ENCODE assay signal across 9 cellular contexts in genomic region chr19:2701361-2702169, GRCh38. TPM values are rescaled to one million over a fixed set of nuclear protein-coding genes. Genes with fewer than 3 reads are reported as not detected.
DNase-seq lines count a peak whose midpoint lies in the region; ATAC-seq and TF ChIP-seq lines count a peak whose summit lies in the region.
"Had no signal": no experiment of that assay in that cellular context is flagged by ENCODE, and none has a peak within 500 bp of the region (broad histone marks: within the 10 kb centered on the region; RNA-seq: fewer than 3 reads in every experiment).

No MANE protein-coding gene starts in this region.

- no peak for ATAC-seq in lung (ENCODE audit: insufficient read depth, low FRiP score)
- ATAC-seq in HG02885 (IDR thresholded peaks at IDR 0.05; ENCODE audit: poor library complexity, unreplicated experiment) = no peak

- H3K4me3 Mint-ChIP-seq in activated CD4-positive, alpha-beta T cell treated with anti-CD3 and anti-CD28 coated beads, Interleukin-2, amount 10 ng/mL, durations not matched to agents 7 days and 5 days = peak overlapping the region; percentile 43
- peak overlapping the region; percentile 60 for H3K4me3 Mint-ChIP-seq in activated T-helper 2 cell treated with anti-CD3 and anti-CD28 coated beads, Interferon-gamma antibody, Interleukin-2, Interleukin-4, amounts not matched to agents 10 μg/mL and 5 μg/mL and 100 μg/mL, durations not matched to agents 14 hours and 24 hours and 36 hours (ENCODE audit: low read depth)

- DNase-seq in activated CD4-positive, alpha-beta T cell treated with anti-CD3 and anti-CD28 coated beads, Interleukin-2, amount 10 ng/mL, durations not matched to agents 7 days and 5 days = no peak
- DNase-seq in activated CD4-positive, alpha-beta T cell treated with anti-CD3 and anti-CD28 coated beads for 48 hours = no peak
- DNase-seq in activated T-helper 2 cell treated with anti-CD3 and anti-CD28 coated beads, Interferon-gamma antibody, Interleukin-2, Interleukin-4, amounts not matched to agents 10 μg/mL and 5 μg/mL and 100 μg/mL, durations not matched to agents 14 hours and 24 hours and 36 hours (ENCODE audit: low spot score) = no peak
- DNase-seq in lung (ENCODE audit: low spot score) (no peak), activated gamma-delta T cell (lab: John Stamatoyannopoulos, UW) (no peak), GF-D8 (lab: John Stamatoyannopoulos, UW) (no peak)
- DNase-seq: activated CD4-positive, alpha-beta T cell treated with anti-CD3 and anti-CD28 coated beads, Interleukin-2, amount 50 U/mL, for 1 hour had no signal

- CTCF ChIA-PET in activated CD4-positive, alpha-beta T cell treated with anti-CD3 and anti-CD28 coated beads, Interleukin-2, amount 10 ng/mL, durations not matched to agents 7 days and 5 days (lab: Charles Lee) = interaction anchor here (1.3 to 3.2 kb wide), 2 partner anchors 38 to 53 kb away, joined by 4 to 8 read pairs; no protein-coding TSS in a partner anchor

- H3K4me1 Mint-ChIP-seq in activated CD4-positive, alpha-beta T cell treated with anti-CD3 and anti-CD28 coated beads, Interleukin-2, amount 10 ng/mL, durations not matched to agents 7 days and 5 days = peaks cover 16% of the 10 kb centered on the region
- H3K4me1 Mint-ChIP-seq in activated T-helper 2 cell treated with anti-CD3 and anti-CD28 coated beads, Interferon-gamma antibody, Interleukin-2, Interleukin-4, amounts not matched to agents 10 μg/mL and 5 μg/mL and 100 μg/mL, durations not matched to agents 14 hours and 24 hours and 36 hours (ENCODE audit: low read depth) = peaks cover 4% of the 10 kb centered on the region

- POLR2A ChIA-PET in activated CD4-positive, alpha-beta T cell treated with anti-CD3 and anti-CD28 coated beads, Interleukin-2, amount 10 ng/mL, durations not matched to agents 7 days and 5 days (lab: Charles Lee) = no interaction called here

- peak overlapping the region in 1 of 2 donors; percentile 94 for H3K27ac ChIP-seq in lung (ENCODE audit: low read depth in 1 of 2, low read length in 1 of 2)
- H3K27ac ChIP-seq in temporal lobe (ENCODE audit: low read depth, low read length) = peak overlapping the region; percentile 52

- peaks cover 4% of the 10 kb centered on the region for H3K27me3 Mint-ChIP-seq in activated CD4-positive, alpha-beta T cell treated with anti-CD3 and anti-CD28 coated beads, Interleukin-2, amount 10 ng/mL, durations not matched to agents 7 days and 5 days
- H3K27me3 Mint-ChIP-seq in activated T-helper 2 cell treated with anti-CD3 and anti-CD28 coated beads, Interferon-gamma antibody, Interleukin-2, Interleukin-4, amounts not matched to agents 10 μg/mL and 5 μg/mL and 100 μg/mL, durations not matched to agents 14 hours and 24 hours and 36 hours (ENCODE audit: low read depth) = peaks cover 7% of the 10 kb centered on the region

- H3K9me3 ChIP-seq in lung (ENCODE audit: control insufficient read depth in 2 of 2, insufficient read depth in 1 of 2, low read length in 1 of 2) = no peaks in the 10 kb centered on the region

- intact Hi-C loops in activated T-helper 2 cell treated with anti-CD3 and anti-CD28 coated beads, Interferon-gamma antibody, Interleukin-2, Interleukin-4, amounts not matched to agents 10 μg/mL and 5 μg/mL and 100 μg/mL, durations not matched to agents 14 hours and 24 hours and 36 hours (cut with micrococcal nuclease) = no loop called here

- TF ChIP-seq CTCF in lung (IDR thresholded peaks at IDR 0.05; ENCODE audit: control extremely low read depth, extremely low read depth) = no peak

- WGBS in lung, 2 donors = 11 to 13% methylated on average over 9 of the region's 9 CpGs

- H3K4me3 ChIP-seq in lung = peak overlapping the region; percentile 75

- H3K27me3 ChIP-seq in lung (ENCODE audit: control insufficient read depth, insufficient read depth) = no peaks in the 10 kb centered on the region

- no peaks in the 10 kb centered on the region for H3K36me3 ChIP-seq in lung (ENCODE audit: control insufficient read depth in 2 of 2, insufficient read depth in 2 of 2, low read length in 2 of 2)

- no peaks in the 10 kb centered on the region for H3K9me3 Mint-ChIP-seq in activated CD4-positive, alpha-beta T cell treated with anti-CD3 and anti-CD28 coated beads, Interleukin-2, amount 10 ng/mL, durations not matched to agents 7 days and 5 days
- H3K9me3 Mint-ChIP-seq in activated T-helper 2 cell treated with anti-CD3 and anti-CD28 coated beads, Interferon-gamma antibody, Interleukin-2, Interleukin-4, amounts not matched to agents 10 μg/mL and 5 μg/mL and 100 μg/mL, durations not matched to agents 14 hours and 24 hours and 36 hours = no peaks in the 10 kb centered on the region

- H3K36me3 Mint-ChIP-seq in activated CD4-positive, alpha-beta T cell treated with anti-CD3 and anti-CD28 coated beads, Interleukin-2, amount 10 ng/mL, durations not matched to agents 7 days and 5 days (ENCODE audit: low read depth) = no peaks in the 10 kb centered on the region
- no peaks in the 10 kb centered on the region for H3K36me3 Mint-ChIP-seq in activated T-helper 2 cell treated with anti-CD3 and anti-CD28 coated beads, Interferon-gamma antibody, Interleukin-2, Interleukin-4, amounts not matched to agents 10 μg/mL and 5 μg/mL and 100 μg/mL, durations not matched to agents 14 hours and 24 hours and 36 hours (ENCODE audit: low read depth)

- no peak overlapping the region for H3K27ac Mint-ChIP-seq in activated CD4-positive, alpha-beta T cell treated with anti-CD3 and anti-CD28 coated beads, Interleukin-2, amount 10 ng/mL, durations not matched to agents 7 days and 5 days
- H3K27ac Mint-ChIP-seq in activated T-helper 2 cell treated with anti-CD3 and anti-CD28 coated beads, Interferon-gamma antibody, Interleukin-2, Interleukin-4, amounts not matched to agents 10 μg/mL and 5 μg/mL and 100 μg/mL, durations not matched to agents 14 hours and 24 hours and 36 hours = no peak overlapping the region

- peaks cover 7% of the 10 kb centered on the region in 2 donors for H3K4me1 ChIP-seq in lung (ENCODE audit: control insufficient read depth in 2 of 2, insufficient read depth in 2 of 2, low read length in 2 of 2)

RNA-seq across cellular contexts. Expression of gene GNG7, which starts 0.9 kb away (rescaled TPM):
- 1 to 10 TPM; 1.1 to 1.2 TPM for total RNA-seq in activated CD4-positive, alpha-beta T cell treated with anti-CD3 and anti-CD28 coated beads, Interleukin-2, amount 10 ng/mL, durations not matched to agents 7 days and 5 days
- total RNA-seq in activated T-helper 2 cell treated with anti-CD3 and anti-CD28 coated beads, Interferon-gamma antibody, Interleukin-2, Interleukin-4, amounts not matched to agents 10 μg/mL and 5 μg/mL and 100 μg/mL, durations not matched to agents 14 hours and 24 hours and 36 hours = 0.16 TPM in 2 replicates
- total RNA-seq in lung (1 to 10 TPM; 2.4 to 4.5 TPM), temporal lobe (7.4 TPM)
- 1 to 10 TPM; 1.6 to 3.1 TPM for polyA plus RNA-seq in lung

RNA-seq across cellular contexts. Expression of gene DIRAS1, which starts 19.6 kb away (rescaled TPM):
- not detected for total RNA-seq in activated CD4-positive, alpha-beta T cell treated with anti-CD3 and anti-CD28 coated beads, Interleukin-2, amount 10 ng/mL, durations not matched to agents 7 days and 5 days
- 0.28 and 0.39 TPM in 2 replicates for total RNA-seq in activated T-helper 2 cell treated with anti-CD3 and anti-CD28 coated beads, Interferon-gamma antibody, Interleukin-2, Interleukin-4, amounts not matched to agents 10 μg/mL and 5 μg/mL and 100 μg/mL, durations not matched to agents 14 hours and 24 hours and 36 hours
- total RNA-seq in lung (1 to 10 TPM in 1 of 2 donors, under 1 TPM in 1; 0.37 to 1.2 TPM), temporal lobe (21.4 TPM)
- polyA plus RNA-seq in lung = under 1 TPM; 0.42 to 0.73 TPM

RNA-seq across cellular contexts. Expression of gene SLC39A3, which starts 38.3 kb away (rescaled TPM):
- 10 to 100 TPM; 31.5 to 37.5 TPM for total RNA-seq in activated CD4-positive, alpha-beta T cell treated with anti-CD3 and anti-CD28 coated beads, Interleukin-2, amount 10 ng/mL, durations not matched to agents 7 days and 5 days
- total RNA-seq in activated T-helper 2 cell treated with anti-CD3 and anti-CD28 coated beads, Interferon-gamma antibody, Interleukin-2, Interleukin-4, amounts not matched to agents 10 μg/mL and 5 μg/mL and 100 μg/mL, durations not matched to agents 14 hours and 24 hours and 36 hours = 39.1 and 39.4 TPM in 2 replicates
- 10 to 100 TPM; 17.7 to 37.0 TPM for total RNA-seq in lung
- polyA plus RNA-seq in lung = 10 to 100 TPM; 47.1 to 51.2 TPM
- 15.0 TPM for total RNA-seq in temporal lobe

Comparison
In these comparisons a context has a peak if more than half of its experiments do, and no peak if none do; other contexts are left out.
1. RNA of gene DIRAS1, which starts 19.6 kb away (total RNA-seq): 21.4 TPM in temporal lobe (single experiment); 0.37 to 1.2 TPM in lung, 0.28 to 0.39 TPM in activated T-helper 2 cell treated with anti-CD3 and anti-CD28 coated beads, Interferon-gamma antibody, Interleukin-2, Interleukin-4, amounts not matched to agents 10 μg/mL and 5 μg/mL and 100 μg/mL, durations not matched to agents 14 hours and 24 hours and 36 hours and not detected in activated CD4-positive, alpha-beta T cell treated with anti-CD3 and anti-CD28 coated beads, Interleukin-2, amount 10 ng/mL, durations not matched to agents 7 days and 5 days; every median in the first group is over 10 times any median in the second.